ENCODE assay signal across 20 cellular contexts in the genomic region with DNA sequence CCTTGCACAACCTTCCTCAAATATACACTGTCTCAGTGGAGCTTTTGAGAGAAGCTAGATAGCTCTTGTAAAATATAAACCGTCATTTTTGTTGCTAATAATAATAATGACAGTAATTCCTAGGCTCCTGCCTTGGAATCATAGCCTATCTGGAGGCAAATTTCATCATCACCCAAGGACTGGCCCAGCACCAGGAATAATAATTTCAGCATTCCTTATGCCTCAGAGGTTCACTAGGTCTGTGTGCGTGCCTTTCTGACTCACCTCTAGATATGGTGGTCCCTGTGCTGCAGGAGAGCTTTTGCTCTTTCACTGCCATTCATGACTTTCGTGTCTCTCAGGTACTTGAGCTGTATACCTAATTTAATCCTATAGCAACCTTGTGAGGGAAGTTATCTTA.
DNase-seq lines count a peak whose midpoint lies in the region; ATAC-seq and TF ChIP-seq lines count a peak whose summit lies in the region.
"Had no signal": no experiment of that assay in that cellular context is flagged by ENCODE, and none has a peak within 500 bp of the region (broad histone marks: within the 10 kb centered on the region; RNA-seq: fewer than 3 reads in every experiment).

No MANE protein-coding gene starts in this region.

- no peaks in the 10 kb centered on the region for H3K36me3 Mint-ChIP-seq in activated T-helper 2 cell treated with anti-CD3 and anti-CD28 coated beads, Interferon-gamma antibody, Interleukin-2, Interleukin-4, amounts not matched to agents 10 μg/mL and 5 μg/mL and 100 μg/mL, durations not matched to agents 14 hours and 24 hours and 36 hours (ENCODE audit: low read depth)
- H3K36me3 Mint-ChIP-seq: CD14-positive monocyte had no signal

- 82% methylated on average over 3 of the region's 3 CpGs for WGBS in hepatocyte (ENCODE audit: low lambda C conversion rate, missing lambda C conversion rate)
- 74 to 90% (median 78%) methylated on average over 3 of the region's 3 CpGs for WGBS in stomach, 5 donors

- H3K9me3 ChIP-seq in hepatocyte (ENCODE audit: low read depth) (no peaks in the 10 kb centered on the region), stomach (no peaks in the 10 kb centered on the region)
- H3K9me3 ChIP-seq: pancreas, thyroid gland had no signal

- no peak overlapping the region for H3K4me3 Mint-ChIP-seq in activated T-helper 2 cell treated with anti-CD3 and anti-CD28 coated beads, Interferon-gamma antibody, Interleukin-2, Interleukin-4, amounts not matched to agents 10 μg/mL and 5 μg/mL and 100 μg/mL, durations not matched to agents 14 hours and 24 hours and 36 hours (ENCODE audit: low read depth)
- H3K4me3 Mint-ChIP-seq: activated T-cell treated with anti-CD3 and anti-CD28 coated beads, Interleukin-2, amount 50 U/mL, for 4 hours; CD14-positive monocyte had no signal

- no peak overlapping the region for H3K4me2 ChIP-seq in hepatocyte
- H3K4me2 ChIP-seq: PC-9 had no signal

- no peak for TF ChIP-seq POLR2A in stomach (IDR thresholded peaks at IDR 0.05)

- no peak for TF ChIP-seq CTCF in retinal pigment epithelial cell (conservative IDR thresholded peaks at IDR 0.05; ENCODE audit: low read depth, low read length)
- no peak for TF ChIP-seq CTCF in hepatocyte (IDR thresholded peaks at IDR 0.05; ENCODE audit: poor library complexity)
- TF ChIP-seq CTCF in stomach (IDR thresholded peaks at IDR 0.05): no peak

- H3K27me3 Mint-ChIP-seq in activated T-helper 2 cell treated with anti-CD3 and anti-CD28 coated beads, Interferon-gamma antibody, Interleukin-2, Interleukin-4, amounts not matched to agents 10 μg/mL and 5 μg/mL and 100 μg/mL, durations not matched to agents 14 hours and 24 hours and 36 hours (ENCODE audit: low read depth): peaks cover 18% of the 10 kb centered on the region

- H3K4me3 ChIP-seq in retinal pigment epithelial cell (ENCODE audit: low read length) (no peak overlapping the region), hepatocyte (no peak overlapping the region), stomach (no peak overlapping the region)
- H3K4me3 ChIP-seq: GM12878, pancreas, PC-9, thyroid gland had no signal

- no peaks in the 10 kb centered on the region for H4K20me1 ChIP-seq in hepatocyte (ENCODE audit: insufficient read depth, poor library complexity, severe bottlenecking)

- no peak for ATAC-seq in Right ventricle myocardium inferior
- ATAC-seq: activated T-cell treated with anti-CD3 and anti-CD28 coated beads, Interleukin-2, amount 50 U/mL, for 4 hours; GM12878 had no signal

- H3K36me3 ChIP-seq in hepatocyte (replicated peaks; ENCODE audit: insufficient read depth, low read depth): no peaks in the 10 kb centered on the region
- H3K36me3 ChIP-seq in stomach: no peaks in the 10 kb centered on the region
- H3K36me3 ChIP-seq: pancreas, thyroid gland had no signal

- peak; percentile 68 for DNase-seq in Caki2 (ENCODE audit: low read depth)
- DNase-seq in RPMI7951 (ENCODE audit: low read depth): peak; percentile 60
- peak; percentile 31 for DNase-seq in dedifferentiated amniotic fluid mesenchymal stem cell (ENCODE audit: extremely low spot score)
- DNase-seq in retinal pigment epithelial cell (ENCODE audit: low read depth): peak; percentile 46
- no peak for DNase-seq in activated T-helper 2 cell treated with anti-CD3 and anti-CD28 coated beads, Interferon-gamma antibody, Interleukin-2, Interleukin-4, amounts not matched to agents 10 μg/mL and 5 μg/mL and 100 μg/mL, durations not matched to agents 14 hours and 24 hours and 36 hours (ENCODE audit: low spot score)
- no peak for DNase-seq in hepatocyte (ENCODE audit: low spot score)
- DNase-seq in Right ventricle myocardium inferior (ENCODE audit: missing footprints): no peak
- no peak for DNase-seq in stomach
- DNase-seq: activated CD4-positive, alpha-beta T cell treated with anti-CD3 and anti-CD28 coated beads for 48 hours; activated T-cell treated with anti-CD3 and anti-CD28 coated beads, Interleukin-2, amount 50 U/mL, for 4 hours; DMS79 treated with DMSO at 0.1 percent for 48 hours; glutamatergic neuron; KBM-7; NCI-H446; pancreas; PC-9; T-helper 2 cell; thyroid gland had no signal

- intact Hi-C loops in activated T-helper 2 cell treated with anti-CD3 and anti-CD28 coated beads, Interferon-gamma antibody, Interleukin-2, Interleukin-4, amounts not matched to agents 10 μg/mL and 5 μg/mL and 100 μg/mL, durations not matched to agents 14 hours and 24 hours and 36 hours (cut with micrococcal nuclease): no loop called here
- intact Hi-C loops in Right ventricle myocardium inferior (cut with DNase I) (loop anchor here (10.0 kb wide), 1 partner anchor 94 kb away; no protein-coding TSS in a partner anchor), stomach (cut with DNase I; ENCODE audit: low total_unique reads) (no loop called here)

- no peak for TF ChIP-seq EP300 in stomach (IDR thresholded peaks at IDR 0.05)

- peaks cover 2% of the 10 kb centered on the region for H3K4me1 Mint-ChIP-seq in activated T-helper 2 cell treated with anti-CD3 and anti-CD28 coated beads, Interferon-gamma antibody, Interleukin-2, Interleukin-4, amounts not matched to agents 10 μg/mL and 5 μg/mL and 100 μg/mL, durations not matched to agents 14 hours and 24 hours and 36 hours (ENCODE audit: low read depth)
- H3K4me1 Mint-ChIP-seq: CD14-positive monocyte had no signal

- no peaks in the 10 kb centered on the region for H3K9me2 ChIP-seq in hepatocyte (replicated peaks; ENCODE audit: insufficient read depth)

- in situ Hi-C loops in Caki2 (cut with HindIII; ENCODE audit: low pct_unique_long_range_greater_than_20kb, low sequenced_read_pairs): no loop called here

- no peaks in the 10 kb centered on the region for H3K9me3 Mint-ChIP-seq in activated T-helper 2 cell treated with anti-CD3 and anti-CD28 coated beads, Interferon-gamma antibody, Interleukin-2, Interleukin-4, amounts not matched to agents 10 μg/mL and 5 μg/mL and 100 μg/mL, durations not matched to agents 14 hours and 24 hours and 36 hours
- H3K9me3 Mint-ChIP-seq: activated T-cell treated with anti-CD3 and anti-CD28 coated beads, Interleukin-2, amount 50 U/mL, for 4 hours; CD14-positive monocyte had no signal

- no peaks in the 10 kb centered on the region for H3K79me2 ChIP-seq in hepatocyte

- H3K27ac Mint-ChIP-seq in activated T-helper 2 cell treated with anti-CD3 and anti-CD28 coated beads, Interferon-gamma antibody, Interleukin-2, Interleukin-4, amounts not matched to agents 10 μg/mL and 5 μg/mL and 100 μg/mL, durations not matched to agents 14 hours and 24 hours and 36 hours: no peak overlapping the region
- H3K27ac Mint-ChIP-seq: CD14-positive monocyte had no signal

- H3K27ac ChIP-seq in hepatocyte (no peak overlapping the region), stomach (no peak overlapping the region)
- H3K27ac ChIP-seq: pancreas, PC-9, thyroid gland had no signal

- peaks cover 1% of the 10 kb centered on the region for H3K4me1 ChIP-seq in hepatocyte (ENCODE audit: insufficient read depth)
- peaks cover 0 to under 1% (median 0%) of the 10 kb centered on the region in 4 donors for H3K4me1 ChIP-seq in stomach
- H3K4me1 ChIP-seq: pancreas, thyroid gland had no signal

- H3K27me3 ChIP-seq in hepatocyte: peaks cover 22% of the 10 kb centered on the region
- H3K27me3 ChIP-seq in stomach: no peaks in the 10 kb centered on the region
- H3K27me3 ChIP-seq: pancreas, thyroid gland had no signal

- no peak overlapping the region for H2AFZ ChIP-seq in hepatocyte
- H2AFZ ChIP-seq: PC-9 had no signal

Comparison
In these comparisons a context has a peak if more than half of its experiments do, and no peak if none do; other contexts are left out.
1. DNase-seq: peak in Caki2 (single experiment), RPMI7951 (single experiment), dedifferentiated amniotic fluid mesenchymal stem cell (single experiment) and retinal pigment epithelial cell (single experiment); none in activated T-helper 2 cell treated with anti-CD3 and anti-CD28 coated beads, Interferon-gamma antibody, Interleukin-2, Interleukin-4, amounts not matched to agents 10 μg/mL and 5 μg/mL and 100 μg/mL, durations not matched to agents 14 hours and 24 hours and 36 hours (single experiment), hepatocyte (single experiment), Right ventricle myocardium inferior (single experiment) and stomach (single experiment).